In genomic region chr15:89442671-89443307, GRCh38 we compare ENCODE assay signal across 8 cellular contexts. TPM values are rescaled to one million over a fixed set of nuclear protein-coding genes. Genes with fewer than 3 reads are reported as not detected.
A peak's percentile ranks its signal among the peaks of the same experiment; 100 is the strongest.
DNase-seq lines count a peak whose midpoint lies in the region; ATAC-seq, FAIRE-seq and TF ChIP-seq lines count a peak whose summit lies in the region.

No MANE protein-coding gene starts in this region.

- peak; percentile 49 for ATAC-seq in activated CD8-positive, alpha-beta memory T cell treated with anti-CD3 and anti-CD28 coated beads, Interleukin-2, amount 10 ng/mL, durations not matched to agents 7 days and 5 days
- ATAC-seq in foreskin keratinocyte (peak; percentile 63), HG03039 (IDR thresholded peaks at IDR 0.05; ENCODE audit: unreplicated experiment) (no peak), gastrocnemius medialis (no peak)

- peak; percentile 61 for DNase-seq in ACHN
- no peak for DNase-seq in GM12864 (ENCODE audit: low read depth)
- peak; percentile 2 for DNase-seq in NCI-H2107 treated with DMSO at 0.1 percent for 48 hours (lab: John Stamatoyannopoulos, UW; ENCODE audit: unreplicated experiment)
- peak; percentile 68 for DNase-seq in activated CD8-positive, alpha-beta memory T cell treated with anti-CD3 and anti-CD28 coated beads, Interleukin-2, amount 10 ng/mL, durations not matched to agents 7 days and 5 days
- DNase-seq in foreskin keratinocyte = no peak
- DNase-seq in small intestine = peak; percentile 49
- DNase-seq in gastrocnemius medialis = no peak

- no peak for TF ChIP-seq POLR2A in gastrocnemius medialis (IDR thresholded peaks at IDR 0.05)

- in situ Hi-C loops in ACHN (cut with HindIII; ENCODE audit: low pct_ligation_motif_present, low pct_unique_long_range_greater_than_20kb, low sequenced_read_pairs) = no loop called here
- in situ Hi-C loops in gastrocnemius medialis (cut with MboI; ENCODE audit: low sequenced_read_pairs in 4 of 4) = loop anchor here in 1 of 4 donors (25.0 kb wide), 1 partner anchor 230 kb away; the partner anchor contains the start of gene RLBP1

- no peaks in the 10 kb centered on the region for H3K9me3 Mint-ChIP-seq in activated CD8-positive, alpha-beta memory T cell treated with anti-CD3 and anti-CD28 coated beads, Interleukin-2, amount 10 ng/mL, durations not matched to agents 7 days and 5 days (ENCODE audit: low read depth)

- intact Hi-C loops in gastrocnemius medialis (cut with DNase I; ENCODE audit: low total_unique reads) = no loop called here

- H3K4me1 Mint-ChIP-seq in activated CD8-positive, alpha-beta memory T cell treated with anti-CD3 and anti-CD28 coated beads, Interleukin-2, amount 10 ng/mL, durations not matched to agents 7 days and 5 days = peaks cover 5% of the 10 kb centered on the region

- CTCF ChIA-PET in activated CD8-positive, alpha-beta memory T cell treated with anti-CD3 and anti-CD28 coated beads, Interleukin-2, amount 10 ng/mL, durations not matched to agents 7 days and 5 days (lab: Charles Lee) = interaction anchor here (0.6 to 5.2 kb wide), 16 partner anchors 9 to 132 kb away, joined by 3 to 44 read pairs (median 6); partner anchors contain the start of gene TICRR

- no peak overlapping the region for H3K27ac ChIP-seq in foreskin keratinocyte
- H3K27ac ChIP-seq in small intestine (ENCODE audit: low read depth in 1 of 2, low read length in 1 of 2) = no peak overlapping the region
- H3K27ac ChIP-seq in gastrocnemius medialis = no peak overlapping the region

- H3K4me3 ChIP-seq in GM12864 (ENCODE audit: low read depth, low read length) (no peak overlapping the region), small intestine (ENCODE audit: low read depth in 1 of 2, low read length in 2 of 2) (no peak overlapping the region), gastrocnemius medialis (no peak overlapping the region)

- no peaks in the 10 kb centered on the region for H3K36me3 ChIP-seq in small intestine (ENCODE audit: control insufficient read depth in 2 of 2, insufficient read depth in 2 of 2, low read length in 2 of 2)
- no peaks in the 10 kb centered on the region for H3K36me3 ChIP-seq in gastrocnemius medialis

- TF ChIP-seq CTCF in GM12864 (IDR thresholded peaks at IDR 0.05; ENCODE audit: low read depth, low read length, missing control alignments) = peak; percentile 79
- peak; percentile 86 for TF ChIP-seq CTCF in foreskin keratinocyte (conservative IDR thresholded peaks at IDR 0.05)
- TF ChIP-seq CTCF in gastrocnemius medialis (IDR thresholded peaks at IDR 0.05 in 4 of 5, conservative IDR thresholded peaks at IDR 0.05 in 1 of 5) = peak in 1 of 5 experiments; percentile 12

- H3K4me1 ChIP-seq in foreskin keratinocyte (no peaks in the 10 kb centered on the region), small intestine (ENCODE audit: control insufficient read depth in 2 of 2, insufficient read depth in 1 of 2, low read depth in 1 of 2, low read length in 1 of 2) (no peaks in the 10 kb centered on the region), gastrocnemius medialis (no peaks in the 10 kb centered on the region)

- H3K27ac Mint-ChIP-seq in activated CD8-positive, alpha-beta memory T cell treated with anti-CD3 and anti-CD28 coated beads, Interleukin-2, amount 10 ng/mL, durations not matched to agents 7 days and 5 days = no peak overlapping the region

- H3K9me3 ChIP-seq in small intestine (ENCODE audit: control insufficient read depth, low read depth) (no peaks in the 10 kb centered on the region), gastrocnemius medialis (no peaks in the 10 kb centered on the region)

- no peak overlapping the region for H3K4me3 Mint-ChIP-seq in activated CD8-positive, alpha-beta memory T cell treated with anti-CD3 and anti-CD28 coated beads, Interleukin-2, amount 10 ng/mL, durations not matched to agents 7 days and 5 days

- no peak for FAIRE-seq in small intestine (lab: Jason Lieb, UNC)

- WGBS in small intestine, 3 donors = 60 to 64% (median 60%) methylated on average over 17 to 19 of the region's 19 CpGs

- H3K27me3 ChIP-seq in foreskin keratinocyte (peaks cover 28% of the 10 kb centered on the region), small intestine (ENCODE audit: control insufficient read depth in 2 of 2, insufficient read depth in 2 of 2, low read length in 2 of 2) (peaks cover 0 to 2% of the 10 kb centered on the region in 2 donors), gastrocnemius medialis (peaks cover 7 to 11% (median 9%) of the 10 kb centered on the region in 3 donors)

- H3K27me3 Mint-ChIP-seq in activated CD8-positive, alpha-beta memory T cell treated with anti-CD3 and anti-CD28 coated beads, Interleukin-2, amount 10 ng/mL, durations not matched to agents 7 days and 5 days = peaks cover 22% of the 10 kb centered on the region

- H3K36me3 Mint-ChIP-seq in activated CD8-positive, alpha-beta memory T cell treated with anti-CD3 and anti-CD28 coated beads, Interleukin-2, amount 10 ng/mL, durations not matched to agents 7 days and 5 days = no peaks in the 10 kb centered on the region

RNA-seq across cellular contexts. Expression of gene RHCG, which starts 53.6 kb away (rescaled TPM):
- not detected for total RNA-seq in activated CD8-positive, alpha-beta memory T cell treated with anti-CD3 and anti-CD28 coated beads, Interleukin-2, amount 10 ng/mL, durations not matched to agents 7 days and 5 days
- 0.54 and 0.56 TPM in 2 replicates for total RNA-seq in foreskin keratinocyte
- polyA plus RNA-seq in foreskin keratinocyte = 0.66 TPM in 2 replicates
- 1 to 10 TPM in 2 of 3 donors, under 1 TPM in 1; 0.81 to 2.2 (median 1.9) TPM for polyA plus RNA-seq in small intestine
- total RNA-seq in gastrocnemius medialis = not detected

Comparison
In these comparisons a context has a peak if more than half of its experiments do, and no peak if none do; other contexts are left out.
1. DNase-seq: peak in ACHN (single experiment), NCI-H2107 treated with DMSO at 0.1 percent for 48 hours (single experiment), activated CD8-positive, alpha-beta memory T cell treated with anti-CD3 and anti-CD28 coated beads, Interleukin-2, amount 10 ng/mL, durations not matched to agents 7 days and 5 days (single experiment) and small intestine (single experiment); none in GM12864 (single experiment), foreskin keratinocyte (0 of 2) and gastrocnemius medialis (0 of 2).
2. ATAC-seq: peak in activated CD8-positive, alpha-beta memory T cell treated with anti-CD3 and anti-CD28 coated beads, Interleukin-2, amount 10 ng/mL, durations not matched to agents 7 days and 5 days (single experiment) and foreskin keratinocyte (single experiment); none in HG03039 (single experiment) and gastrocnemius medialis (0 of 2).